ENCODE assay signal across 1 cellular context in the genomic region with DNA sequence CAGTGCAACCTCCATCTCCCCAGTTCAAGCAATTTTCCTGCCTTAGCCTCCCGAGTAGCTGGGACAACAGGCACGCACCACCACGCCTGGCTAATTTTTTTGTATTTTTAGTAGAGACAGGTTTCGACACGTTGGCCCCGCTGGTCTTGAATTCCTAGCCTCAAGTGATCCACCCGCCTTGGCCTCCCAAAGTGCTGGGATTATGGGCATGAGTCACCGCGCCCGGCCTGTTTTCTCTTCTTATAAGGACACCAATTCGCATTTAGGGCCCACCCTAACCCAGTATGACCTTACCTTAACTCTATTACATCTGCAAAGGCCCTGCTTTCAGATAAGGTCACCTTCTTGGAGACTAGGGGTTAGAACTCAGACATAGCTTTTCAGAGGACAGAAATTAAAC.
TF ChIP-seq lines count a peak whose summit lies in the region.

No MANE protein-coding gene starts in this region.

TF ChIP-seq in HepG2, 621 proteins besides CTCF, POLR2A, EP300 and RAD21:
- TF ChIP-seq JUN (CRISPR knock-in tag; IDR thresholded peaks at IDR 0.05), result no peak
- TF ChIP-seq ZBTB38 (CRISPR knock-in tag; IDR thresholded peaks at IDR 0.05), result 0 out of 2 replicates have a peak, but pooled peaks have one; percentile 16
- TF ChIP-seq ZBTB42 (CRISPR knock-in tag; IDR thresholded peaks at IDR 0.05), result no peak
- TF ChIP-seq, protein P1, sequence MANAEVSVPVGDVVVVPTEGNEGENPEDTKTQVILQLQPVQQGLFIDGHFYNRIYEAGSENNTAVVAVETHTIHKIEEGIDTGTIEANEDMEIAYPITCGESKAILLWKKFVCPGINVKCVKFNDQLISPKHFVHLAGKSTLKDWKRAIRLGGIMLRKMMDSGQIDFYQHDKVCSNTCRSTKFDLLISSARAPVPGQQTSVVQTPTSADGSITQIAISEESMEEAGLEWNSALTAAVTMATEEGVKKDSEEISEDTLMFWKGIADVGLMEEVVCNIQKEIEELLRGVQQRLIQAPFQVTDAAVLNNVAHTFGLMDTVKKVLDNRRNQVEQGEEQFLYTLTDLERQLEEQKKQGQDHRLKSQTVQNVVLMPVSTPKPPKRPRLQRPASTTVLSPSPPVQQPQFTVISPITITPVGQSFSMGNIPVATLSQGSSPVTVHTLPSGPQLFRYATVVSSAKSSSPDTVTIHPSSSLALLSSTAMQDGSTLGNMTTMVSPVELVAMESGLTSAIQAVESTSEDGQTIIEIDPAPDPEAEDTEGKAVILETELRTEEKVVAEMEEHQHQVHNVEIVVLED (CRISPR knock-in tag; IDR thresholded peaks at IDR 0.05; ENCODE audit: borderline replicate concordance), result no peak
- TF ChIP-seq ZNF460 (CRISPR knock-in tag; IDR thresholded peaks at IDR 0.05; ENCODE audit: borderline replicate concordance), result peak; percentile 30; the same call in 1 of the 2 replicates
